ENCODE assay signal across 8 cellular contexts in the genomic region with DNA sequence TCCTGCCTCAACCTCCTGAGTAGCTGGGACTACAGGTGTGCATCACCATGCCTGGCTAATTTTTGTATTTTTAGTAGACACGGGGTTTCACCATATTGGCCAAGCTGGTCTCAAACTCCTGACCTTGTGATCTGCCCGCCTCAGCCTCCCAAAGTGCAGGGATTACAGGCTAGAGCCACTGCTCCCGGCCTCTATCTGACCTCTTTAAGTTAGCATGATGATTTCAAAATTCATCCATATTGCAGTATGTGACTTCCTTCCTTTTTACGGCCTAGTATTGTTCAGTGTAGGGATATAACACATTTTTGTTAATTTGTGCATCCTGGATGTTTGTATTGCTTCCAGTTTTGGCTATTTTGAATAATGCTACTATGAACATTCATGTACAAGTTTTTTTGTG. TPM values are rescaled to one million over a fixed set of nuclear protein-coding genes. Genes with fewer than 3 reads are reported as not detected.
"Had no signal": no experiment of that assay in that cellular context is flagged by ENCODE, and none has a peak within 500 bp of the region (broad histone marks: within the 10 kb centered on the region; RNA-seq: fewer than 3 reads in every experiment).

No MANE protein-coding gene starts in this region.

RNA-seq across cellular contexts. Expression of gene TMIGD1, which starts 17.4 kb away (rescaled TPM):
- total RNA-seq: activated CD8-positive, alpha-beta T cell treated with anti-CD3 and anti-CD28 coated beads for 36 hours; activated naive CD8-positive, alpha-beta T cell treated with anti-CD3 and anti-CD28 coated beads for 36 hours; activated T-cell treated with anti-CD3 and anti-CD28 coated beads, Interleukin-2, amount 50 U/mL, for 72 hours; activated T-helper 2 cell treated with anti-CD3 and anti-CD28 coated beads, Interferon-gamma antibody, Interleukin-2, Interleukin-4, amounts not matched to agents 10 μg/mL and 5 μg/mL and 100 μg/mL, durations not matched to agents 14 hours and 24 hours and 36 hours; cardiac muscle cell; OCI-LY7; RPMI7951; T-helper 1 cell treated with Interleukin-12 subunit alpha and Interleukin-12 subunit beta and Interleukin-4 antibody, amounts not matched to agents 30 ng/mL and 1 ng/mL, for 36 hours had no signal
